Comparison of ENCODE assay signal across 14 cellular contexts in genomic region chr2:146414456-146414855, GRCh38.
"Had no signal": no experiment of that assay in that cellular context is flagged by ENCODE, and none has a peak within 500 bp of the region (broad histone marks: within the 10 kb centered on the region; RNA-seq: fewer than 3 reads in every experiment).

No MANE protein-coding gene starts in this region.

- H3K4me1 ChIP-seq: parathyroid adenoma had no signal

- DNase-seq: activated CD4-positive, alpha-beta T cell treated with anti-CD3 and anti-CD28 coated beads for 1 hour; activated CD4-positive, alpha-beta T cell treated with anti-CD3 and anti-CD28 coated beads, Interleukin-2, amount 50 U/mL, for 4 hours; activated naive CD4-positive, alpha-beta T cell treated with anti-CD3 and anti-CD28 coated beads for 36 hours; activated naive CD8-positive, alpha-beta T cell treated with anti-CD3 and anti-CD28 coated beads, Interleukin-2, amount 50 U/mL, for 24 hours; activated T-cell treated with anti-CD3 and anti-CD28 coated beads, Interleukin-2, amount 50 U/mL, for 1 hour; aorta; cerebellar nuclear complex; effector memory CD4-positive, alpha-beta T cell; erythroblast; naive B cell; stimulated activated CD4-positive, alpha-beta T cell treated with anti-CD3 and anti-CD28 coated beads, Interleukin-12 subunit alpha, Interleukin-12 subunit beta, amount 100 ng/mL, for 4 hours; stimulated activated CD4-positive, alpha-beta T cell treated with anti-CD3 and anti-CD28 coated beads, Interleukin-2, amount 100 ng/mL, for 24 hours had no signal

- H3K9ac ChIP-seq: parathyroid adenoma had no signal

- H3K27ac ChIP-seq: neutrophil, parathyroid adenoma had no signal

- H3K9me3 ChIP-seq: neutrophil had no signal

- H3K36me3 ChIP-seq: neutrophil had no signal

- H3K27me3 ChIP-seq: neutrophil had no signal
